1 cellular context compared by ENCODE assay signal in the genomic region with DNA sequence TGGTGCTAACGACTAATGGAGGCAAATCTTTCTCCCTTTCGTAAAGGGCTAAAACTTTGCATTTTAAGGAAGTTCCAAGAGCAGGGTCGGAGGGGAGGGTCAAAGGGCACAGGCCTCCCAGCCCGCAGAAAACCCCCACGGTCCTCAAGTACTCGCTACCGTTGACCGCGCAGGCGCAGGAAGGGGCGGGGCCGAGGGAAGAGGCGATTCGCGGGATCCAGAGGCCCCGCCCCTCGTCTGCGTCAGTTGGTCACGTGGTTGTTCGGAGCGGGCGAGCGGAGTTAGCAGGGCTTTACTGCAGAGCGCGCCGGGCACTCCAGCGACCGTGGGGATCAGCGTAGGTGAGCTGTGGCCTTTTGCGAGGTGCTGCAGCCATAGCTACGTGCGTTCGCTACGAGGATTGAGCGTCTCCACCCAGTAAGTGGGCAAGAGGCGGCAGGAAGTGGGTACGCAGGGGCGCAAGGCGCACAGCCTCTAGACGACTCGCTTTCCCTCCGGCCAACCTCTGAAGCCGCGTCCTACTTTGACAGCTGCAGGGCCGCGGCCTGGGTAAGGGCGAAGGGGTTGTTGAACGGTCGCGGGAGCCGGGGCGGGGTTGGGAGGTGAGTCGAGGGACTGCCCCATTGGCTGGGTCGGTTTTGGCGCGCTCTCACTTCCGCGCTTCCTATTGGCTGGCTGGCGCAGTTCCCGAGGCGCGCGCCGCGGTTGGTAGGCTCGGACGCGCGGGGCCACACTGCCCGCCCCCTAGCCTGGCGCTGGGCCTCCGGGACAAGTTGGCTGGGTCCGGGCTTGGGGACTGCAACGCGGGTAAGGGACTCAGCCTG.
TF ChIP-seq lines count a peak whose summit lies in the region.

A gene (plus strand): TSS at position 242 of the 824 bp plus-strand sequence. CDS start 2,310 bp downstream, outside the sequence.

TF ChIP-seq in GM12878, 131 proteins besides CTCF, POLR2A, EP300 and RAD21 (continued from another document):
- TF ChIP-seq WRNIP1 (IDR thresholded peaks at IDR 0.05; ENCODE audit: borderline replicate concordance, low read depth, low read length) (no peak), TAF1 (IDR thresholded peaks at IDR 0.05; ENCODE audit: borderline replicate concordance, low read depth, low read length) (peak; percentile 91), KAT2A (conservative IDR thresholded peaks at IDR 0.05; ENCODE audit: control insufficient read depth, low read depth, low read length) (no peak), ZNF622 (IDR thresholded peaks at IDR 0.05) (no peak), SRF (IDR thresholded peaks at IDR 0.05; ENCODE audit: low read depth in 2 of 2, low read length in 2 of 2) (no peak), NR2F1 (conservative IDR thresholded peaks at IDR 0.05) (peak; percentile 99), SUZ12 (IDR thresholded peaks at IDR 0.05; ENCODE audit: unreplicated experiment) (no peak), POLR2AphosphoS5 (IDR thresholded peaks at IDR 0.05; ENCODE audit: low read length) (peak; percentile 97), RAD51 (IDR thresholded peaks at IDR 0.05) (peak; percentile 98), SMARCA5 (IDR thresholded peaks at IDR 0.05) (peak; percentile 95), ZBED1 (IDR thresholded peaks at IDR 0.05; ENCODE audit: borderline replicate concordance) (no peak), POLR2AphosphoS2 (IDR thresholded peaks at IDR 0.05; ENCODE audit: low read depth, low read length) (peak; percentile 87), POU2F2 (IDR thresholded peaks at IDR 0.05; ENCODE audit: borderline replicate concordance, low read depth, low read length) (peak; percentile 81; the same call in 2 of the 3 replicates), SMC3 (IDR thresholded peaks at IDR 0.05; ENCODE audit: borderline replicate concordance, low read length) (no peak), MTA3 (IDR thresholded peaks at IDR 0.05; ENCODE audit: borderline replicate concordance, low read length) (no peak), SREBF1 (IDR thresholded peaks at IDR 0.05; ENCODE audit: low read length) (no peak), SMAD1 (IDR thresholded peaks at IDR 0.05; ENCODE audit: low read depth, partially characterized antibody) (no peak), MYC (IDR thresholded peaks at IDR 0.05; ENCODE audit: insufficient read depth, insufficient read length, insufficient replicate concordance, low read length, severe bottlenecking) (peak; percentile 59), RBBP5 (conservative IDR thresholded peaks at IDR 0.05) (no peak), ZNF217 (IDR thresholded peaks at IDR 0.05) (no peak), KDM1A (IDR thresholded peaks at IDR 0.05; ENCODE audit: borderline replicate concordance) (no peak), EGR1 (IDR thresholded peaks at IDR 0.05; ENCODE audit: borderline replicate concordance in 1 of 2, low read depth in 2 of 2, low read length in 2 of 2) (no peak), MEF2B (IDR thresholded peaks at IDR 0.05; ENCODE audit: partially characterized antibody, poor library complexity, severe bottlenecking) (peak; percentile 25)
- TF ChIP-seq, protein P1, sequence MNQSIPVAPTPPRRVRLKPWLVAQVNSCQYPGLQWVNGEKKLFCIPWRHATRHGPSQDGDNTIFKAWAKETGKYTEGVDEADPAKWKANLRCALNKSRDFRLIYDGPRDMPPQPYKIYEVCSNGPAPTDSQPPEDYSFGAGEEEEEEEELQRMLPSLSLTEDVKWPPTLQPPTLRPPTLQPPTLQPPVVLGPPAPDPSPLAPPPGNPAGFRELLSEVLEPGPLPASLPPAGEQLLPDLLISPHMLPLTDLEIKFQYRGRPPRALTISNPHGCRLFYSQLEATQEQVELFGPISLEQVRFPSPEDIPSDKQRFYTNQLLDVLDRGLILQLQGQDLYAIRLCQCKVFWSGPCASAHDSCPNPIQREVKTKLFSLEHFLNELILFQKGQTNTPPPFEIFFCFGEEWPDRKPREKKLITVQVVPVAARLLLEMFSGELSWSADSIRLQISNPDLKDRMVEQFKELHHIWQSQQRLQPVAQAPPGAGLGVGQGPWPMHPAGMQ (IDR thresholded peaks at IDR 0.05; ENCODE audit: borderline replicate concordance) = no peak
- TF ChIP-seq, protein P2, sequence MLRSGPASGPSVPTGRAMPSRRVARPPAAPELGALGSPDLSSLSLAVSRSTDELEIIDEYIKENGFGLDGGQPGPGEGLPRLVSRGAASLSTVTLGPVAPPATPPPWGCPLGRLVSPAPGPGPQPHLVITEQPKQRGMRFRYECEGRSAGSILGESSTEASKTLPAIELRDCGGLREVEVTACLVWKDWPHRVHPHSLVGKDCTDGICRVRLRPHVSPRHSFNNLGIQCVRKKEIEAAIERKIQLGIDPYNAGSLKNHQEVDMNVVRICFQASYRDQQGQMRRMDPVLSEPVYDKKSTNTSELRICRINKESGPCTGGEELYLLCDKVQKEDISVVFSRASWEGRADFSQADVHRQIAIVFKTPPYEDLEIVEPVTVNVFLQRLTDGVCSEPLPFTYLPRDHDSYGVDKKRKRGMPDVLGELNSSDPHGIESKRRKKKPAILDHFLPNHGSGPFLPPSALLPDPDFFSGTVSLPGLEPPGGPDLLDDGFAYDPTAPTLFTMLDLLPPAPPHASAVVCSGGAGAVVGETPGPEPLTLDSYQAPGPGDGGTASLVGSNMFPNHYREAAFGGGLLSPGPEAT (IDR thresholded peaks at IDR 0.05; ENCODE audit: low read depth) = 0 out of 2 replicates have a peak, but pooled peaks have one; percentile 28
- TF ChIP-seq, protein P3, sequence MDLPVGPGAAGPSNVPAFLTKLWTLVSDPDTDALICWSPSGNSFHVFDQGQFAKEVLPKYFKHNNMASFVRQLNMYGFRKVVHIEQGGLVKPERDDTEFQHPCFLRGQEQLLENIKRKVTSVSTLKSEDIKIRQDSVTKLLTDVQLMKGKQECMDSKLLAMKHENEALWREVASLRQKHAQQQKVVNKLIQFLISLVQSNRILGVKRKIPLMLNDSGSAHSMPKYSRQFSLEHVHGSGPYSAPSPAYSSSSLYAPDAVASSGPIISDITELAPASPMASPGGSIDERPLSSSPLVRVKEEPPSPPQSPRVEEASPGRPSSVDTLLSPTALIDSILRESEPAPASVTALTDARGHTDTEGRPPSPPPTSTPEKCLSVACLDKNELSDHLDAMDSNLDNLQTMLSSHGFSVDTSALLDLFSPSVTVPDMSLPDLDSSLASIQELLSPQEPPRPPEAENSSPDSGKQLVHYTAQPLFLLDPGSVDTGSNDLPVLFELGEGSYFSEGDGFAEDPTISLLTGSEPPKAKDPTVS (IDR thresholded peaks at IDR 0.05; ENCODE audit: low read depth, low read length) = no peak
